ENCODE assay signal across 17 cellular contexts in genomic region chr2:43481927-43482542, GRCh38.
DNase-seq lines count a peak whose midpoint lies in the region; ATAC-seq and TF ChIP-seq lines count a peak whose summit lies in the region.
"Had no signal": no experiment of that assay in that cellular context is flagged by ENCODE, and none has a peak within 500 bp of the region (broad histone marks: within the 10 kb centered on the region; RNA-seq: fewer than 3 reads in every experiment).

No MANE protein-coding gene starts in this region.

- H3K4me3 ChIP-seq in OCI-LY3 (ENCODE audit: low read length), result peak overlapping the region; percentile 56
- H3K4me3 ChIP-seq in mucosa of rectum (ENCODE audit: low read length in 2 of 2), result no peak overlapping the region

- peak overlapping the region; percentile 35 for H3K27ac Mint-ChIP-seq in type B pancreatic cell
- H3K27ac Mint-ChIP-seq: activated naive CD8-positive, alpha-beta T cell treated with anti-CD3 and anti-CD28 coated beads, Interleukin-2, amount 10 ng/mL, durations not matched to agents 7 days and 5 days; endodermal cell; H9; T-cell had no signal

- peak overlapping the region; percentile 78 for H3K4me2 ChIP-seq in OCI-LY3 (ENCODE audit: low read length)

- ATAC-seq in GM21528 (IDR thresholded peaks at IDR 0.05; ENCODE audit: low FRiP score, unreplicated experiment), result peak; percentile 54
- ATAC-seq: foreskin keratinocyte, Panc1, T-cell had no signal

- H3K36me3 ChIP-seq in OCI-LY3 (replicated peaks; ENCODE audit: low read depth, low read length) (peaks cover 3% of the 10 kb centered on the region), mucosa of rectum (ENCODE audit: control insufficient read depth in 2 of 2, insufficient read depth in 2 of 2, low read length in 2 of 2) (peaks cover 0 to 4% of the 10 kb centered on the region in 2 donors)

- H4K20me1 ChIP-seq in OCI-LY3 (ENCODE audit: insufficient read depth, low read length), result no peaks in the 10 kb centered on the region

- H3K36me3 Mint-ChIP-seq in type B pancreatic cell, result peaks cover 12% of the 10 kb centered on the region

- H2AFZ ChIP-seq in OCI-LY3 (ENCODE audit: low read depth, low read length), result no peak overlapping the region

- no peaks in the 10 kb centered on the region for H3K9me3 Mint-ChIP-seq in type B pancreatic cell
- H3K9me3 Mint-ChIP-seq: activated naive CD8-positive, alpha-beta T cell treated with anti-CD3 and anti-CD28 coated beads, Interleukin-2, amount 10 ng/mL, durations not matched to agents 7 days and 5 days; endodermal cell; H9; T-cell had no signal

- H3K4me1 ChIP-seq in OCI-LY3 (ENCODE audit: low read length) (peaks cover 40% of the 10 kb centered on the region), mucosa of rectum (ENCODE audit: control insufficient read depth in 2 of 2, insufficient read depth in 2 of 2, low read length in 2 of 2) (peaks cover 4 to 5% of the 10 kb centered on the region in 2 donors)

- H3K4me1 Mint-ChIP-seq in type B pancreatic cell (ENCODE audit: unreplicated experiment), result peaks cover 45% of the 10 kb centered on the region
- H3K4me1 Mint-ChIP-seq: activated naive CD8-positive, alpha-beta T cell treated with anti-CD3 and anti-CD28 coated beads, Interleukin-2, amount 10 ng/mL, durations not matched to agents 7 days and 5 days had no signal

- H3K9me3 ChIP-seq in OCI-LY3 (ENCODE audit: insufficient read depth, low read length), result no peaks in the 10 kb centered on the region
- no peaks in the 10 kb centered on the region for H3K9me3 ChIP-seq in mucosa of rectum (ENCODE audit: control insufficient read depth in 2 of 2, low read length in 2 of 2)

- H3K27ac ChIP-seq in OCI-LY3 (ENCODE audit: low read length) (peak overlapping the region; percentile 85), mucosa of rectum (ENCODE audit: low read depth in 2 of 2, low read length in 2 of 2) (peak overlapping the region; percentile 1 to 57)
- H3K27ac ChIP-seq: foreskin keratinocyte had no signal

- DNase-seq in type B pancreatic cell (ENCODE audit: extremely low spot score, unreplicated experiment), result no peak
- no peak for DNase-seq in NCI-H524 treated with DMSO at 0.1 percent for 48 hours (lab: John Stamatoyannopoulos, UW)
- no peak for DNase-seq in COLO829 (ENCODE audit: low spot score)
- no peak for DNase-seq in DMS114 treated with DMSO at 0.1 percent for 48 hours (lab: John Stamatoyannopoulos, UW; ENCODE audit: unreplicated experiment)
- DNase-seq: activated naive CD8-positive, alpha-beta T cell treated with anti-CD3 and anti-CD28 coated beads, Interleukin-2, amount 10 ng/mL, durations not matched to agents 7 days and 5 days; activated T-cell treated with anti-CD3 and anti-CD28 coated beads for 4 hours; caudate nucleus; endodermal cell; foreskin keratinocyte; H9; Kasumi-1; NCI-H510A treated with DMSO at 0.1 percent for 48 hours; T-cell had no signal

- H3K4me3 Mint-ChIP-seq in type B pancreatic cell, result no peak overlapping the region
- H3K4me3 Mint-ChIP-seq: activated naive CD8-positive, alpha-beta T cell treated with anti-CD3 and anti-CD28 coated beads, Interleukin-2, amount 10 ng/mL, durations not matched to agents 7 days and 5 days; endodermal cell; H9; T-cell had no signal

- H3K27me3 Mint-ChIP-seq in type B pancreatic cell, result no peaks in the 10 kb centered on the region
- H3K27me3 Mint-ChIP-seq: activated naive CD8-positive, alpha-beta T cell treated with anti-CD3 and anti-CD28 coated beads, Interleukin-2, amount 10 ng/mL, durations not matched to agents 7 days and 5 days; T-cell had no signal

- H3K9ac ChIP-seq in OCI-LY3 (ENCODE audit: low read length) (peak overlapping the region; percentile 56), mucosa of rectum (ENCODE audit: low read depth in 1 of 2, low read length in 2 of 2) (peak overlapping the region in 1 of 2 donors; percentile 24)

- H3K79me2 ChIP-seq in OCI-LY3 (ENCODE audit: low read length), result no peaks in the 10 kb centered on the region

- H3K27me3 ChIP-seq in OCI-LY3 (ENCODE audit: low read depth, low read length), result no peaks in the 10 kb centered on the region
- no peaks in the 10 kb centered on the region for H3K27me3 ChIP-seq in mucosa of rectum (ENCODE audit: control insufficient read depth in 2 of 2, insufficient read depth in 2 of 2, low read length in 2 of 2)
- H3K27me3 ChIP-seq: foreskin keratinocyte had no signal

- TF ChIP-seq CTCF in OCI-LY3 (IDR thresholded peaks at IDR 0.05; ENCODE audit: low read depth, low read length), result no peak
- no peak for TF ChIP-seq CTCF in type B pancreatic cell (conservative IDR thresholded peaks at IDR 0.05)
